Comparison of ENCODE assay signal across 25 cellular contexts in the genomic region with DNA sequence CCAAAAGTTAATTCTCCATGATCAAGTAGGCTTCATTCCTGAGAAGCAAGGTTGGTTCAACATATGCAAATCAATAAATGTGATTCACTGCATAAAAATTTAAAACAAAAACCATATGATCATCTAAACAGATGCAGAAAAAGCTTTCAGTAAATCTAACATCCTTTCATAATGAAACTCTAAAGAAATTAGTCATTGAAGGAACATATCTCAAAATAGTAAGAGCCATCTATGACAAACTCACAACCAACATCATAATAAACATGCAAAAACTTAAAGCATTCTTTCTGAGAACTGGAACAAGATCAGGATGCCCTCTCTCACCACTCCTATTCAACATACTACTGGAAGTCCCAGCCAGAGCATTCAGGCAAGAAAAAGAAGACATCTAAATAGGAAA.
"Had no signal": no experiment of that assay in that cellular context is flagged by ENCODE, and none has a peak within 500 bp of the region (broad histone marks: within the 10 kb centered on the region; RNA-seq: fewer than 3 reads in every experiment).

No MANE protein-coding gene starts in this region.

- H3K27ac Mint-ChIP-seq: activated naive CD4-positive, alpha-beta T cell treated with anti-CD3 and anti-CD28 coated beads, Interleukin-2, amount 50 U/mL, for 24 hours; activated T-helper 1 cell treated with anti-CD3 and anti-CD28 coated beads, Interleukin-12 subunit alpha, Interleukin-12 subunit beta, Interleukin-2, Interleukin-4 antibody, amounts not matched to agents 30 ng/mL and 10 ng/mL and 1 ng/mL, durations not matched to agents 14 hours and 24 hours and 36 hours; brain; naive thymus-derived CD4-positive, alpha-beta T cell; stimulated activated naive B cell treated with anti-CD40 and anti-IgM and Interleukin-4, amounts not matched to agents 10 μg/mL and 1 μg/mL and 100 μg/mL, for 72 hours; T-helper 1 cell treated with Interleukin-12 subunit alpha and Interleukin-12 subunit beta and Interleukin-4 antibody, amounts not matched to agents 30 μg/mL and 1 μg/mL, for 36 hours; WTC11 had no signal

- DNase-seq: activated CD4-positive, alpha-beta T cell treated with anti-CD3 and anti-CD28 coated beads for 4 hours; activated gamma-delta T cell treated with Interleukin-2 at 50 U/mL for 16 hours; anterior cingulate cortex; central memory CD4-positive, alpha-beta T cell; dermis blood vessel endothelial cell; effector memory CD4-positive, alpha-beta T cell; kidney; lower lobe of right lung; naive thymus-derived CD4-positive, alpha-beta T cell; occipital lobe; stimulated activated CD4-positive, alpha-beta T cell treated with anti-CD3 and anti-CD28 coated beads, Interleukin-15, amount 100 ng/mL, for 24 hours; stimulated activated naive B cell treated with anti-CD40 and anti-IgM and Interleukin-4, amounts not matched to agents 10 μg/mL and 1 μg/mL and 100 μg/mL, for 72 hours; T1000; testis; trophoblast cell; uterus had no signal

- H3K4me1 ChIP-seq: esophagus muscularis mucosa, lower lobe of right lung, testis, uterus had no signal

- H3K27me3 ChIP-seq: testis, uterus had no signal

- H3K27ac ChIP-seq: esophagus muscularis mucosa, lower lobe of right lung, testis, uterus had no signal

- ATAC-seq: lower lobe of right lung; naive thymus-derived CD4-positive, alpha-beta T cell; sciatic nerve; stimulated activated naive B cell treated with anti-CD40 and anti-IgM and Interleukin-4, amounts not matched to agents 10 μg/mL and 1 μg/mL and 100 μg/mL, for 72 hours; WTC11 had no signal

- H3K36me3 Mint-ChIP-seq: activated naive CD4-positive, alpha-beta T cell treated with anti-CD3 and anti-CD28 coated beads, Interleukin-2, amount 50 U/mL, for 24 hours; brain; naive thymus-derived CD4-positive, alpha-beta T cell had no signal

- H3K4me2 ChIP-seq: smooth muscle cell had no signal

- FAIRE-seq: kidney had no signal

- H3K9me3 ChIP-seq: testis, uterus had no signal

- H3K36me3 ChIP-seq: esophagus muscularis mucosa, lower lobe of right lung, uterus had no signal

- H3K4me3 Mint-ChIP-seq: activated naive CD4-positive, alpha-beta T cell treated with anti-CD3 and anti-CD28 coated beads, Interleukin-2, amount 50 U/mL, for 24 hours; activated T-helper 1 cell treated with anti-CD3 and anti-CD28 coated beads, Interleukin-12 subunit alpha, Interleukin-12 subunit beta, Interleukin-2, Interleukin-4 antibody, amounts not matched to agents 30 ng/mL and 10 ng/mL and 1 ng/mL, durations not matched to agents 14 hours and 24 hours and 36 hours; brain; naive thymus-derived CD4-positive, alpha-beta T cell; neural crest cell; stimulated activated naive B cell treated with anti-CD40 and anti-IgM and Interleukin-4, amounts not matched to agents 10 μg/mL and 1 μg/mL and 100 μg/mL, for 72 hours; T-helper 1 cell treated with Interleukin-12 subunit alpha and Interleukin-12 subunit beta and Interleukin-4 antibody, amounts not matched to agents 30 μg/mL and 1 μg/mL, for 36 hours; WTC11 had no signal

- H3K4me1 Mint-ChIP-seq: activated naive CD4-positive, alpha-beta T cell treated with anti-CD3 and anti-CD28 coated beads, Interleukin-2, amount 50 U/mL, for 24 hours; brain; naive thymus-derived CD4-positive, alpha-beta T cell; neural crest cell; stimulated activated naive B cell treated with anti-CD40 and anti-IgM and Interleukin-4, amounts not matched to agents 10 μg/mL and 1 μg/mL and 100 μg/mL, for 72 hours; WTC11 had no signal

- H3K4me3 ChIP-seq: esophagus muscularis mucosa, lower lobe of right lung, smooth muscle cell, testis, uterus had no signal

- H3K27me3 Mint-ChIP-seq: brain; stimulated activated naive B cell treated with anti-CD40 and anti-IgM and Interleukin-4, amounts not matched to agents 10 μg/mL and 1 μg/mL and 100 μg/mL, for 72 hours had no signal
